Comparison of ENCODE assay signal across 17 cellular contexts in the genomic region with DNA sequence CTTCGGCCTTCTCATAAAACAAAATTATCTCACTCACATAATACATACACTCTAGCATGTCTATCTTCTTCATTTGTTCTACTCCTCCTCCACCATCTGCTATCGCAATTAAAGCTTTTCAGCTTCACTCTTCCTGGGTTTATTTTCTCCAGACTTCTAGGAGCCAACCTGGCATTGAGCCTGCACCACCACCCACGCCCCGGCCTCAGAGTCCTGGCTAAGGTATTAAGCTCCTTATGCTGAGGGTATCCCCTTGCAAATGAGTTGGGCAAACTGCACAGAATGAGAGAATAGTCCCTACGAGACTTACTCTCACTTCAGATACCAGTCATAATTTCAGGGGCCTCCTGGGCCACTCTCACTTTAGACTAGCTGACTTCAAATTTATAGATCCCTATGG.
"Had no signal": no experiment of that assay in that cellular context is flagged by ENCODE, and none has a peak within 500 bp of the region (broad histone marks: within the 10 kb centered on the region; RNA-seq: fewer than 3 reads in every experiment).

No MANE protein-coding gene starts in this region.

- ATAC-seq: activated T-cell treated with anti-CD3 and anti-CD28 coated beads, Interleukin-2, amount 50 U/mL, for 72 hours; gastroesophageal sphincter; heart left ventricle had no signal

- H3K4me3 ChIP-seq: ascending aorta, breast epithelium, esophagus muscularis mucosa, gastroesophageal sphincter, heart left ventricle, left ventricle myocardium inferior, tibial nerve had no signal

- DNase-seq: activated CD4-positive, alpha-beta T cell treated with anti-CD3 and anti-CD28 coated beads, Interleukin-2, amount 50 U/mL, for 4 hours; activated effector memory CD4-positive, alpha-beta T cell treated with anti-CD3 and anti-CD28 coated beads, Interleukin-2, amount 50 U/mL, for 16 hours; activated T-cell treated with anti-CD3 and anti-CD28 coated beads, Interleukin-2, amount 50 U/mL, for 72 hours; effector memory CD4-positive, alpha-beta T cell; heart left ventricle; left ventricle myocardium inferior; nephron progenitor cell; nucleus accumbens; retina; stimulated activated CD4-positive, alpha-beta T cell treated with anti-CD3 and anti-CD28 coated beads, Interleukin-1b, Interleukin-23, amount 100 ng/mL, for 48 hours; stimulated activated CD8-positive, alpha-beta memory T cell treated with anti-CD3 and anti-CD28 coated beads, Interleukin-4, amount 100 ng/mL, for 48 hours; stimulated activated naive CD4-positive, alpha-beta T cell treated with Interleukin-2 at 50 U/mL for 16 hours had no signal
